32 cellular contexts compared by ENCODE assay signal in the genomic region with DNA sequence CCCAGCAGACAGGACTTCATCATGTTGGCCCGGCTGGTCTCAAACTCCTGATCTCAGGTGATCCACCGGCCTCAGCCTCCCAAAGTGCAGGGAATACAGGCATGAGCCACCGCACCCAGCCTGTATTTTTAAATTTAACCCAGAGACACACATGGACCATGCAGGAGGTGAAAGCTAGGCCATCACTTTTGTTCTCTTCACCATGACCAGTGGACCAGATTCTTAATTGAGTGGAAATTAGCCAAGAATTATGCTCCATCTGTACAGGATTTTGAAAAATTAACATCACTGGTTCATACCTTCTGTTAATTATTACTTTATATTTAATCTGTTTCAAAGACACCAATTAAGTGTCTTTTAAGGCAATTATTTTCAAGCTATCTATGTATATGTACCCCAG.
A peak's percentile ranks its signal among the peaks of the same experiment; 100 is the strongest.
DNase-seq lines count a peak whose midpoint lies in the region; ATAC-seq and TF ChIP-seq lines count a peak whose summit lies in the region.
"Had no signal": no experiment of that assay in that cellular context is flagged by ENCODE, and none has a peak within 500 bp of the region (broad histone marks: within the 10 kb centered on the region; RNA-seq: fewer than 3 reads in every experiment).

No MANE protein-coding gene starts in this region.

- no peaks in the 10 kb centered on the region for H4K20me1 ChIP-seq in SK-N-SH (ENCODE audit: insufficient read depth)
- H4K20me1 ChIP-seq: BLaER1; BLaER1 treated with 17β-estradiol and CSF1 and Interleukin-3, amounts not matched to agents 10 nM and 100 nM had no signal

- no peaks in the 10 kb centered on the region for H3F3A ChIP-seq in SK-N-SH (replicated peaks; ENCODE audit: insufficient read depth)

- H3K9ac ChIP-seq in mesenchymal stem cell (ENCODE audit: low read length) (no peak overlapping the region), SK-N-SH (no peak overlapping the region)
- H3K9ac ChIP-seq: BLaER1; BLaER1 treated with 17β-estradiol and CSF1 and Interleukin-3, amounts not matched to agents 10 nM and 100 nM had no signal

- no peaks in the 10 kb centered on the region for H3K79me1 ChIP-seq in mesenchymal stem cell (replicated peaks; ENCODE audit: low read length, poor library complexity, severe bottlenecking)

- H3K36me3 ChIP-seq in mesenchymal stem cell (ENCODE audit: control insufficient read depth in 1 of 2, insufficient read depth in 2 of 2, low read depth in 1 of 2, low read length in 2 of 2) (no peaks in the 10 kb centered on the region), SK-N-SH (replicated peaks in 1 of 2; ENCODE audit: control insufficient read depth in 1 of 2, insufficient read depth in 2 of 2, low read length in 1 of 2) (no peaks in the 10 kb centered on the region)
- no peaks in the 10 kb centered on the region for H3K36me3 ChIP-seq in effector memory CD4-positive, alpha-beta T cell (ENCODE audit: control insufficient read depth, insufficient read depth, low read length)
- H3K36me3 ChIP-seq: BE2C had no signal

- H3K9me3 ChIP-seq in mesenchymal stem cell (ENCODE audit: control insufficient read depth, low read length): peaks cover 57% of the 10 kb centered on the region
- peaks cover 6% of the 10 kb centered on the region for H3K9me3 ChIP-seq in effector memory CD4-positive, alpha-beta T cell (ENCODE audit: control insufficient read depth, low read length)
- no peaks in the 10 kb centered on the region for H3K9me3 ChIP-seq in SK-N-SH
- H3K9me3 ChIP-seq: A549, BE2C, Caco-2 had no signal

- in situ Hi-C loops in G401 (cut with HindIII; ENCODE audit: low sequenced_read_pairs): no loop called here

- no peak overlapping the region for H3K23ac ChIP-seq in mesenchymal stem cell (ENCODE audit: low read length in 2 of 2)

- no peaks in the 10 kb centered on the region for H3K79me2 ChIP-seq in SK-N-SH (ENCODE audit: insufficient read depth)

- peak; percentile 77 for DNase-seq in G401 (ENCODE audit: low spot score)
- peak; percentile 73 for DNase-seq in cerebellar cortex (ENCODE audit: low spot score)
- peak; percentile 64 for DNase-seq in cerebellum (ENCODE audit: low spot score)
- DNase-seq in mesenchymal stem cell: no peak
- no peak for DNase-seq in left lobe of liver (ENCODE audit: low spot score)
- no peak for DNase-seq in GF-D8 (lab: John Stamatoyannopoulos, UW)
- no peak for DNase-seq in effector memory CD4-positive, alpha-beta T cell
- no peak for DNase-seq in SK-N-SH
- DNase-seq: 8988T; ACHN; AML-193; BE2C; Caco-2; Calu3; CD4-positive, alpha-beta memory T cell; CD4-positive, alpha-beta T cell; CD4-positive, CD25-positive, alpha-beta regulatory T cell; CD8-positive, alpha-beta memory T cell; CD8-positive, alpha-beta T cell; COR-L47; DMS 273 treated with DMSO at 0.1 percent for 48 hours; DMS153; DMS53; DMS79; DMS79 treated with DMSO at 0.1 percent for 48 hours; DND-41; EL had no signal

- H4K91ac ChIP-seq in mesenchymal stem cell (ENCODE audit: low read length): no peak overlapping the region

- 98% methylated on average over 3 of the region's 3 CpGs for WGBS in mesenchymal stem cell
- WGBS in SK-N-SH (ENCODE audit: low lambda C conversion rate): 52% methylated on average over 3 of the region's 3 CpGs

- H3K18ac ChIP-seq in mesenchymal stem cell (ENCODE audit: low read depth in 1 of 2, low read length in 2 of 2): no peak overlapping the region

- no peak for TF ChIP-seq CTCF in SK-N-SH (IDR thresholded peaks at IDR 0.05)

- H2AFZ ChIP-seq in mesenchymal stem cell (ENCODE audit: low read depth, low read length) (no peak overlapping the region), SK-N-SH (ENCODE audit: low read depth) (no peak overlapping the region)

- TF ChIP-seq RAD21 in SK-N-SH (IDR thresholded peaks at IDR 0.05; ENCODE audit: low read length): no peak

- ATAC-seq in left lobe of liver: no peak
- ATAC-seq: A549; CD8-positive, alpha-beta T cell had no signal

- H3K9me2 ChIP-seq in SK-N-SH: no peaks in the 10 kb centered on the region

- CTCF ChIA-PET in SK-N-SH (lab: Yijun Ruan, JAX): no interaction called here

- no peak overlapping the region for H3K4ac ChIP-seq in mesenchymal stem cell (ENCODE audit: low read depth in 1 of 2, low read length in 2 of 2)

- no peak overlapping the region for H2BK15ac ChIP-seq in mesenchymal stem cell (ENCODE audit: low read depth, poor library complexity, severe bottlenecking)

- H3K4me1 ChIP-seq in mesenchymal stem cell (ENCODE audit: control insufficient read depth, insufficient read depth, low read depth, low read length) (no peaks in the 10 kb centered on the region), SK-N-SH (ENCODE audit: control insufficient read depth in 1 of 2, insufficient read depth in 2 of 2, low read depth in 1 of 2, low read length in 1 of 2) (no peaks in the 10 kb centered on the region)
- no peaks in the 10 kb centered on the region for H3K4me1 ChIP-seq in effector memory CD4-positive, alpha-beta T cell (ENCODE audit: control insufficient read depth, insufficient read depth, low read length, poor library complexity, severe bottlenecking)
- H3K4me1 ChIP-seq: A549; BLaER1; BLaER1 treated with 17β-estradiol and CSF1 and Interleukin-3, amounts not matched to agents 10 nM and 100 nM; Caco-2 had no signal

- no peak overlapping the region for H2BK12ac ChIP-seq in mesenchymal stem cell (ENCODE audit: low read length in 2 of 2)

- H3K4me2 ChIP-seq in mesenchymal stem cell (ENCODE audit: low read length, poor library complexity, severe bottlenecking) (no peak overlapping the region), SK-N-SH (no peak overlapping the region)
- H3K4me2 ChIP-seq: A549; BLaER1; BLaER1 treated with 17β-estradiol and CSF1 and Interleukin-3, amounts not matched to agents 10 nM and 100 nM had no signal

- TF ChIP-seq EP300 in SK-N-SH (IDR thresholded peaks at IDR 0.05; ENCODE audit: borderline replicate concordance in 1 of 2, low read depth in 1 of 2, low read length in 1 of 2): no peak

- no peak overlapping the region for H2BK120ac ChIP-seq in mesenchymal stem cell (ENCODE audit: low read depth, low read length)

- H3K27ac ChIP-seq in mesenchymal stem cell (ENCODE audit: low read length, poor library complexity, severe bottlenecking) (no peak overlapping the region), SK-N-SH (ENCODE audit: low read depth in 2 of 2, low read length in 1 of 2) (no peak overlapping the region)
- no peak overlapping the region for H3K27ac ChIP-seq in effector memory CD4-positive, alpha-beta T cell (ENCODE audit: insufficient read depth, low read length, poor library complexity, severe bottlenecking)
- H3K27ac ChIP-seq: 22Rv1; A549; BLaER1; BLaER1 treated with 17β-estradiol and CSF1 and Interleukin-3, amounts not matched to agents 10 nM and 100 nM; C4-2B had no signal

- H4K8ac ChIP-seq in mesenchymal stem cell (ENCODE audit: low read length): peak overlapping the region; percentile 37

- H3K4me3 ChIP-seq in mesenchymal stem cell (ENCODE audit: insufficient read depth in 1 of 2, low read depth in 1 of 2, low read length in 2 of 2) (no peak overlapping the region), SK-N-SH (ENCODE audit: low read depth in 2 of 2, low read length in 1 of 2) (no peak overlapping the region)
- H3K4me3 ChIP-seq in effector memory CD4-positive, alpha-beta T cell (ENCODE audit: insufficient read depth, low read depth, low read length, poor library complexity, severe bottlenecking): no peak overlapping the region
- H3K4me3 ChIP-seq: A549; BLaER1; BLaER1 treated with 17β-estradiol and CSF1 and Interleukin-3, amounts not matched to agents 10 nM and 100 nM had no signal

- no peak overlapping the region for H3K14ac ChIP-seq in mesenchymal stem cell (ENCODE audit: low read length in 2 of 2)

- no peaks in the 10 kb centered on the region for H3K27me3 ChIP-seq in mesenchymal stem cell (ENCODE audit: control insufficient read depth in 1 of 2, insufficient read depth in 1 of 2, low read length in 2 of 2)
- no peaks in the 10 kb centered on the region for H3K27me3 ChIP-seq in effector memory CD4-positive, alpha-beta T cell (replicated peaks; ENCODE audit: control insufficient read depth, insufficient read depth, low read length, poor library complexity, severe bottlenecking)
- no peaks in the 10 kb centered on the region for H3K27me3 ChIP-seq in SK-N-SH (ENCODE audit: insufficient read depth)
- H3K27me3 ChIP-seq: BE2C; BLaER1; BLaER1 treated with 17β-estradiol and CSF1 and Interleukin-3, amounts not matched to agents 10 nM and 100 nM had no signal

- H2BK5ac ChIP-seq in mesenchymal stem cell (ENCODE audit: low read depth, low read length, poor library complexity, severe bottlenecking): no peak overlapping the region

- no peak overlapping the region for H2AK5ac ChIP-seq in mesenchymal stem cell (ENCODE audit: low read length, severe bottlenecking)

- POLR2A ChIA-PET in SK-N-SH (lab: Yijun Ruan, JAX): no interaction called here

TF ChIP-seq in SK-N-SH, 30 proteins besides CTCF, POLR2A, EP300 and RAD21 (continues in another document):
- TF ChIP-seq RFX5 (IDR thresholded peaks at IDR 0.05; ENCODE audit: low read length) (no peak), TEAD4 (IDR thresholded peaks at IDR 0.05; ENCODE audit: borderline replicate concordance, insufficient read depth) (no peak), FOXJ3 (CRISPR knock-in tag; IDR thresholded peaks at IDR 0.05) (no peak), MEF2A (IDR thresholded peaks at IDR 0.05; ENCODE audit: borderline replicate concordance, low read depth) (no peak), TAF1 (IDR thresholded peaks at IDR 0.05; ENCODE audit: borderline replicate concordance, low read depth, low read length) (no peak)
- TF ChIP-seq, protein P1, sequence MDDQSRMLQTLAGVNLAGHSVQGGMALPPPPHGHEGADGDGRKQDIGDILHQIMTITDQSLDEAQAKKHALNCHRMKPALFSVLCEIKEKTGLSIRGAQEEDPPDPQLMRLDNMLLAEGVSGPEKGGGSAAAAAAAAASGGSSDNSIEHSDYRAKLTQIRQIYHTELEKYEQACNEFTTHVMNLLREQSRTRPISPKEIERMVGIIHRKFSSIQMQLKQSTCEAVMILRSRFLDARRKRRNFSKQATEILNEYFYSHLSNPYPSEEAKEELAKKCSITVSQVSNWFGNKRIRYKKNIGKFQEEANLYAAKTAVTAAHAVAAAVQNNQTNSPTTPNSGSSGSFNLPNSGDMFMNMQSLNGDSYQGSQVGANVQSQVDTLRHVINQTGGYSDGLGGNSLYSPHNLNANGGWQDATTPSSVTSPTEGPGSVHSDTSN (IDR thresholded peaks at IDR 0.05): no peak
- TF ChIP-seq, protein P2, sequence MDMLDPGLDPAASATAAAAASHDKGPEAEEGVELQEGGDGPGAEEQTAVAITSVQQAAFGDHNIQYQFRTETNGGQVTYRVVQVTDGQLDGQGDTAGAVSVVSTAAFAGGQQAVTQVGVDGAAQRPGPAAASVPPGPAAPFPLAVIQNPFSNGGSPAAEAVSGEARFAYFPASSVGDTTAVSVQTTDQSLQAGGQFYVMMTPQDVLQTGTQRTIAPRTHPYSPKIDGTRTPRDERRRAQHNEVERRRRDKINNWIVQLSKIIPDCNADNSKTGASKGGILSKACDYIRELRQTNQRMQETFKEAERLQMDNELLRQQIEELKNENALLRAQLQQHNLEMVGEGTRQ (IDR thresholded peaks at IDR 0.05; ENCODE audit: borderline replicate concordance, low read depth, low read length): no peak
- TF ChIP-seq, protein P3, sequence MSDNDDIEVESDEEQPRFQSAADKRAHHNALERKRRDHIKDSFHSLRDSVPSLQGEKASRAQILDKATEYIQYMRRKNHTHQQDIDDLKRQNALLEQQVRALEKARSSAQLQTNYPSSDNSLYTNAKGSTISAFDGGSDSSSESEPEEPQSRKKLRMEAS (IDR thresholded peaks at IDR 0.05; ENCODE audit: low read depth): no peak

Comparison
In these comparisons a context has a peak if more than half of its experiments do, and no peak if none do; other contexts are left out.
1. DNase-seq: peak in G401 (single experiment), cerebellar cortex (single experiment) and cerebellum (single experiment); none in mesenchymal stem cell (single experiment), left lobe of liver (single experiment), GF-D8 (single experiment), effector memory CD4-positive, alpha-beta T cell (0 of 3) and SK-N-SH (single experiment).